In the genomic region with DNA sequence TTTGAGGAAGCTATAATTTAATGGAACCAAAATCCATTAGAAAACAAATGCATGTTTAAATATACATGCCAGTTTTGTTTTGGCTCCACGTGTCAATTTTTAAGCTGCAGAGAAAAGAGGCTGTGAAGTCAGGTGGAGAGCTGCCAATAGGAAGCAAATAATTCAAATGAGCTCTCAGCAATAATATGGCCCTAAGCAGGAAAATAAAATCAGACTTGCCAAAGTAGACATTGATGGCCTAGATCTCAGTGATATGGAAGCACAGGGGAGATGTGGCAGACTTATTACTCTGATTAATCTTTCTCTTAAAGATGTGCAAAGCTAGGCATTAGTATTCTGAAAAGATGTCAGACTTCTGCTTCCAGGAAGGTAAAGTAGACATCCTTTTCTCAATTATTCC, we compare ENCODE assay signal across 28 cellular contexts.
"Had no signal": no experiment of that assay in that cellular context is flagged by ENCODE, and none has a peak within 500 bp of the region (broad histone marks: within the 10 kb centered on the region; RNA-seq: fewer than 3 reads in every experiment).

No MANE protein-coding gene starts in this region.

- H3K36me3 ChIP-seq: ascending aorta, MG63, SJSA1 had no signal

- H3K27ac ChIP-seq: ascending aorta, body of pancreas, KMS-11, SJSA1 had no signal

- H3K4me1 Mint-ChIP-seq: activated B cell treated with CpG ODN at 0.5 μM for 24 hours; activated CD4-positive, alpha-beta T cell treated with anti-CD3 and anti-CD28 coated beads, Interleukin-2, amount 10 ng/mL, durations not matched to agents 24 days and 14 days; activated CD8-positive, alpha-beta memory T cell treated with anti-CD3 and anti-CD28 coated beads, Interleukin-2, amount 10 ng/mL, durations not matched to agents 7 days and 5 days; activated naive CD8-positive, alpha-beta T cell treated with anti-CD3 and anti-CD28 coated beads, Interleukin-2, amount 50 U/mL, for 24 hours had no signal

- H3K27ac Mint-ChIP-seq: activated B cell treated with CpG ODN at 0.5 μM for 24 hours; activated CD4-positive, alpha-beta T cell treated with anti-CD3 and anti-CD28 coated beads, Interleukin-2, amount 10 ng/mL, durations not matched to agents 24 days and 14 days; activated CD8-positive, alpha-beta memory T cell treated with anti-CD3 and anti-CD28 coated beads, Interleukin-2, amount 10 ng/mL, durations not matched to agents 7 days and 5 days; activated naive CD4-positive, alpha-beta T cell treated with anti-CD3 and anti-CD28 coated beads, Interleukin-2, amount 50 U/mL, for 72 hours; activated naive CD8-positive, alpha-beta T cell treated with anti-CD3 and anti-CD28 coated beads, Interleukin-2, amount 50 U/mL, for 24 hours; activated T-cell treated with anti-CD3 and anti-CD28 coated beads, Interleukin-2, amount 50 U/mL, for 24 hours; activated T-helper 1 cell treated with anti-CD3 and anti-CD28 coated beads, Interleukin-12 subunit alpha, Interleukin-12 subunit beta, Interleukin-2, Interleukin-4 antibody, amounts not matched to agents 30 ng/mL and 10 ng/mL and 1 ng/mL, durations not matched to agents 14 hours and 24 hours and 36 hours; T-helper 1 cell treated with Interleukin-12 subunit alpha and Interleukin-12 subunit beta and Interleukin-4 antibody, amounts not matched to agents 30 μg/mL and 1 μg/mL, for 36 hours had no signal

- H3K4me2 ChIP-seq: KMS-11 had no signal

- DNase-seq: activated B cell treated with CpG ODN at 0.5 μM for 24 hours; activated CD4-positive, alpha-beta T cell treated with anti-CD3 and anti-CD28 coated beads for 1 hour; activated CD4-positive, alpha-beta T cell treated with anti-CD3 and anti-CD28 coated beads, Interleukin-2, amount 10 ng/mL, durations not matched to agents 24 days and 14 days; activated CD4-positive, alpha-beta T cell treated with anti-CD3 and anti-CD28 coated beads, Interleukin-2, amount 50 U/mL, for 48 hours; activated CD8-positive, alpha-beta memory T cell treated with anti-CD3 and anti-CD28 coated beads, Interleukin-2, amount 10 ng/mL, durations not matched to agents 7 days and 5 days; activated effector memory CD4-positive, alpha-beta T cell treated with Interleukin-2 at 50 U/mL for 16 hours; activated naive CD4-positive, alpha-beta T cell treated with Interleukin-2 at 50 U/mL for 16 hours; activated naive CD8-positive, alpha-beta T cell treated with anti-CD3 and anti-CD28 coated beads, Interleukin-2, amount 50 U/mL, for 24 hours; activated T-cell treated with anti-CD3 and anti-CD28 coated beads, Interleukin-2, amount 50 U/mL, for 24 hours; amniotic stem cell; body of pancreas; central memory CD4-positive, alpha-beta T cell; MG63; NCI-H1105 treated with DMSO at 0.1 percent for 48 hours; NCI-H1436 treated with DMSO at 0.1 percent for 48 hours; NCI-H187 treated with DMSO at 0.1 percent for 48 hours; NCI-H2171; NCI-H226; NCI-H510A; NCI-H526 treated with DMSO at 0.1 percent for 48 hours; PC-3; SHP77 had no signal

- H3K27me3 ChIP-seq: ascending aorta, body of pancreas, MG63, SJSA1 had no signal

- H3K9ac ChIP-seq: KMS-11 had no signal

- H3K27me3 Mint-ChIP-seq: activated B cell treated with CpG ODN at 0.5 μM for 24 hours; activated CD4-positive, alpha-beta T cell treated with anti-CD3 and anti-CD28 coated beads, Interleukin-2, amount 10 ng/mL, durations not matched to agents 24 days and 14 days; activated CD8-positive, alpha-beta memory T cell treated with anti-CD3 and anti-CD28 coated beads, Interleukin-2, amount 10 ng/mL, durations not matched to agents 7 days and 5 days; activated naive CD8-positive, alpha-beta T cell treated with anti-CD3 and anti-CD28 coated beads, Interleukin-2, amount 50 U/mL, for 24 hours; activated T-cell treated with anti-CD3 and anti-CD28 coated beads, Interleukin-2, amount 50 U/mL, for 24 hours had no signal

- H3K4me1 ChIP-seq: ascending aorta, body of pancreas, SJSA1 had no signal

- ATAC-seq: activated CD8-positive, alpha-beta memory T cell treated with anti-CD3 and anti-CD28 coated beads, Interleukin-2, amount 10 ng/mL, durations not matched to agents 7 days and 5 days; activated naive CD4-positive, alpha-beta T cell treated with anti-CD3 and anti-CD28 coated beads, Interleukin-2, amount 50 U/mL, for 72 hours; activated naive CD8-positive, alpha-beta T cell treated with anti-CD3 and anti-CD28 coated beads, Interleukin-2, amount 50 U/mL, for 24 hours; body of pancreas; PC-3 had no signal

- H3K4me3 ChIP-seq: ascending aorta, body of pancreas, MG63, SJSA1 had no signal

- H3K4me3 Mint-ChIP-seq: activated B cell treated with CpG ODN at 0.5 μM for 24 hours; activated CD4-positive, alpha-beta T cell treated with anti-CD3 and anti-CD28 coated beads, Interleukin-2, amount 10 ng/mL, durations not matched to agents 24 days and 14 days; activated CD8-positive, alpha-beta memory T cell treated with anti-CD3 and anti-CD28 coated beads, Interleukin-2, amount 10 ng/mL, durations not matched to agents 7 days and 5 days; activated naive CD8-positive, alpha-beta T cell treated with anti-CD3 and anti-CD28 coated beads, Interleukin-2, amount 50 U/mL, for 24 hours; activated T-cell treated with anti-CD3 and anti-CD28 coated beads, Interleukin-2, amount 50 U/mL, for 24 hours; activated T-helper 1 cell treated with anti-CD3 and anti-CD28 coated beads, Interleukin-12 subunit alpha, Interleukin-12 subunit beta, Interleukin-2, Interleukin-4 antibody, amounts not matched to agents 30 ng/mL and 10 ng/mL and 1 ng/mL, durations not matched to agents 14 hours and 24 hours and 36 hours; T-helper 1 cell treated with Interleukin-12 subunit alpha and Interleukin-12 subunit beta and Interleukin-4 antibody, amounts not matched to agents 30 μg/mL and 1 μg/mL, for 36 hours had no signal

- H3K36me3 Mint-ChIP-seq: activated CD8-positive, alpha-beta memory T cell treated with anti-CD3 and anti-CD28 coated beads, Interleukin-2, amount 10 ng/mL, durations not matched to agents 7 days and 5 days; activated naive CD4-positive, alpha-beta T cell treated with anti-CD3 and anti-CD28 coated beads, Interleukin-2, amount 50 U/mL, for 72 hours had no signal

- H3K9me3 Mint-ChIP-seq: activated B cell treated with CpG ODN at 0.5 μM for 24 hours; activated CD4-positive, alpha-beta T cell treated with anti-CD3 and anti-CD28 coated beads, Interleukin-2, amount 10 ng/mL, durations not matched to agents 24 days and 14 days; activated naive CD4-positive, alpha-beta T cell treated with anti-CD3 and anti-CD28 coated beads, Interleukin-2, amount 50 U/mL, for 72 hours; activated naive CD8-positive, alpha-beta T cell treated with anti-CD3 and anti-CD28 coated beads, Interleukin-2, amount 50 U/mL, for 24 hours; activated T-cell treated with anti-CD3 and anti-CD28 coated beads, Interleukin-2, amount 50 U/mL, for 24 hours; activated T-helper 1 cell treated with anti-CD3 and anti-CD28 coated beads, Interleukin-12 subunit alpha, Interleukin-12 subunit beta, Interleukin-2, Interleukin-4 antibody, amounts not matched to agents 30 ng/mL and 10 ng/mL and 1 ng/mL, durations not matched to agents 14 hours and 24 hours and 36 hours; T-helper 1 cell treated with Interleukin-12 subunit alpha and Interleukin-12 subunit beta and Interleukin-4 antibody, amounts not matched to agents 30 μg/mL and 1 μg/mL, for 36 hours had no signal
